ENCODE assay signal across 1 cellular context in genomic region chr20:34547844-34548613, GRCh38.
TF ChIP-seq lines count a peak whose summit lies in the region.

No MANE protein-coding gene starts in this region.

TF ChIP-seq in IMR-90, 13 proteins besides CTCF, POLR2A, EP300 and RAD21 (continued from another document):
- TF ChIP-seq SMC3 (IDR thresholded peaks at IDR 0.05; ENCODE audit: low read depth, low read length), result no peak
- TF ChIP-seq, protein P1, sequence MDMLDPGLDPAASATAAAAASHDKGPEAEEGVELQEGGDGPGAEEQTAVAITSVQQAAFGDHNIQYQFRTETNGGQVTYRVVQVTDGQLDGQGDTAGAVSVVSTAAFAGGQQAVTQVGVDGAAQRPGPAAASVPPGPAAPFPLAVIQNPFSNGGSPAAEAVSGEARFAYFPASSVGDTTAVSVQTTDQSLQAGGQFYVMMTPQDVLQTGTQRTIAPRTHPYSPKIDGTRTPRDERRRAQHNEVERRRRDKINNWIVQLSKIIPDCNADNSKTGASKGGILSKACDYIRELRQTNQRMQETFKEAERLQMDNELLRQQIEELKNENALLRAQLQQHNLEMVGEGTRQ (IDR thresholded peaks at IDR 0.05; ENCODE audit: low read depth, low read length), result no peak
- no peak for TF ChIP-seq RCOR1 (IDR thresholded peaks at IDR 0.05; ENCODE audit: insufficient replicate concordance, low read length)
- no peak for TF ChIP-seq CHD1 (IDR thresholded peaks at IDR 0.05; ENCODE audit: low read depth, low read length)
- TF ChIP-seq MAFK (IDR thresholded peaks at IDR 0.05; ENCODE audit: low read depth, low read length), result no peak
- TF ChIP-seq FOS (IDR thresholded peaks at IDR 0.05; ENCODE audit: low read depth, low read length), result no peak
- TF ChIP-seq MXI1 (IDR thresholded peaks at IDR 0.05; ENCODE audit: borderline replicate concordance, low read depth, low read length), result no peak
- TF ChIP-seq ELK1 (IDR thresholded peaks at IDR 0.05; ENCODE audit: borderline replicate concordance, low read depth, low read length), result no peak
- no peak for TF ChIP-seq CEBPB (IDR thresholded peaks at IDR 0.05; ENCODE audit: low read depth, low read length)
